ENCODE assay signal across 1 cellular context in the genomic region with DNA sequence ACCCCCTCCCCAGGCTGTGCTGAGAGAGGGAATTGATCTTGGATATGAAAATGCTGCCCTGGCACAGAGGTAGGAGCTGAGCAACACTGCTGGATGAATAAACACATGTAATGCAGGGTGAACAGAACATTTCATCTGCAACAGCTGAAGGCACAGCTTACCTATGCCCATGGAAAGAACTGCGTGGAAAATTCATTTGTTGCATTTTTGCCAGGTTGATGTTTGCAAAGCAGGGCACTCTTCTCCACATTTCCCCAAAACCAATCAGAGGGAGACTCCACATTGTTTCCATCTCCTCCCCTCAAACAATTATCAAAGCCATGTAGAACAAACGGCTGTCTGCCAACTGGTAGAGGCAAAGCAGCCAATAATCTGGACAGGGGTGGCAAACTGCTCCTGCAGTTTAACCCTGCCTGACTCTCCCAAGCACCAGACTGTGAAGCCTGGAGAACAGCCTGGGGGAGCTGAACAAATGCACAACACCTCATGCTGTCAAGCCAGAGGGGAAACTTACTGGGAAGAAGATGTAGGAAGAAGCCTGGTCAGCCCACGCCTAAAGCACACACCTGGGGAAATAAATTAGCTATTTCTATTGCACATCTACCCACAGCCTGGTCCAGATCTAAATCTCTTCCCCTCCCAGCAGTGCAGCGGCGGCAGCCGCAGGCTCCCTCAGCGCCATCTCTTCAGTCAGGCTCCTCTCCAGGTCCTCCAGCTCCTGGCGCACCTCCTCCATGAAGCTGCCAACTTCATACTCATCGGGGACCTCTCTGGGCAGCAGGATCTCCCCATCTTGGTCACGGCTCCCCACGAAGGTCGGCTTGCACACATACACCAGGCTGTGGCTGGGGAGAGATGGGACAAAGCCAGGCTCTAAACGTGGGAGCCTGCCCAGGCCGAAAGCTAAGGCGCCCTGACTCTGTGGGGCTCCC.
A peak's percentile ranks its signal among the peaks of the same experiment; 100 is the strongest.
TF ChIP-seq lines count a peak whose summit lies in the region.

No MANE protein-coding gene starts in this region.

TF ChIP-seq in K562, 482 proteins besides CTCF, POLR2A, EP300 and RAD21:
- TF ChIP-seq POLR2G (IDR thresholded peaks at IDR 0.05; ENCODE audit: low read depth, low read length) (0 out of 2 replicates have a peak, but pooled peaks have one; percentile 27), SMARCC2 (IDR thresholded peaks at IDR 0.05; ENCODE audit: low read depth) (no peak)
